In the genomic region with DNA sequence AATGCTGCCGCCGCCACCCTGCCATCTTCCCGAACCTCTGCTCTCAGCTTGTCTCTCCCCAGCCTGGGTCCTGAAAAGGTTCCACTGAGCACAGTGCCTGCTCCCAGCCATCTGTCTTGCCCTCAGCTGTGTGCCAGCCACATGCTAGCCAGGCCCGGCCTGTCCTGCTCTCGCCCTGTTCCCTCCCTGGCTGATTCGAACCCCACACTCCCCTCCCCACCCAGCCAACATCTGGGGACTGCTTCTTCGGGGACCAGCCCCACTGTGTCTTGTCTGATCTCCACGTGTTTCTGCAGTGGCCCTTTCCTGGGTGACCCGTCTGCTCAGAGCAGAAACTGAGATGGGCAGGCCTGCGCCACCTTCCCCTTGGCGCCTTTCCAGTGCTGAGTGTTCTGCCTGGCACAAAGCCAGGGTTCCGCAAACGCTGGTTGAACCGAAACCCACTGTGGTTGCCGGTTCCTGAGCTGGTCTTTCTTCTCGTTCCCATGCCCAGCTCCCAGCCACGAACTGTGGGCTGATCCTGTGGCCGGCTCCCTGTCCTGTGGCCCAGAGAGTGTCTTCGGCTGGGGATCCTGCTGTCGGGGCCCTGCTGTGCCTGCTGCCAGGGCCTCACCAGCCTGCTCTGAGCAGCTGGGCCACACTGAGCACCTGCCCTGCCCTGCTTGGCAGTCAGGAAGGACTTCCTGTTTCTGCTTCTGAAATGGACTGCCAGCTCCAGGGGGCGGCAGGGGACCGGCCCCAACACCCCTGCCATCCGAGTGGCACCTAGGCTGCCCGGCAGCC, we compare ENCODE assay signal across 8 cellular contexts.
DNase-seq lines count a peak whose midpoint lies in the region; ATAC-seq lines count a peak whose summit lies in the region.

No MANE protein-coding gene starts in this region.

- ATAC-seq in GM19025 (IDR thresholded peaks at IDR 0.05; ENCODE audit: low read depth, unreplicated experiment) (peak; percentile 25), naive B cell (ENCODE audit: low read depth in 2 of 2) (peak; percentile 50 to 58)

- no peaks in the 10 kb centered on the region for H3K36me3 Mint-ChIP-seq in naive B cell

- H3K9me3 ChIP-seq in MG63: no peaks in the 10 kb centered on the region

- H3K9me3 Mint-ChIP-seq in naive B cell: no peaks in the 10 kb centered on the region

- H3K27ac Mint-ChIP-seq in naive B cell: peak overlapping the region; percentile 79 to 97 (median 96)

- no peaks in the 10 kb centered on the region for H3K27me3 ChIP-seq in MG63

- DNase-seq in NCI-H1436 (lab: John Stamatoyannopoulos, UW): peak; percentile 75
- DNase-seq in activated CD4-positive, alpha-beta T cell treated with anti-CD3 and anti-CD28 coated beads for 1 hour: peak; percentile 69
- DNase-seq in cerebellum (ENCODE audit: low spot score): peak; percentile 69
- DNase-seq in naive B cell: peak; percentile 85
- DNase-seq in stimulated activated CD8-positive, alpha-beta memory T cell treated with anti-CD3 and anti-CD28 coated beads, Interleukin-7, amount 100 ng/mL, for 48 hours (ENCODE audit: extremely low read depth in 1 of 2, low read depth in 1 of 2): peak; percentile 35 to 59
- no peak for DNase-seq in MG63
- no peak for DNase-seq in SK-N-DZ (ENCODE audit: low spot score)

- H3K4me3 Mint-ChIP-seq in naive B cell: peak overlapping the region; percentile 42 to 88 (median 82)

- peaks cover 79 to 89% (median 83%) of the 10 kb centered on the region in 3 donors for H3K4me1 Mint-ChIP-seq in naive B cell

- H3K36me3 ChIP-seq in MG63: no peaks in the 10 kb centered on the region

- H3K4me3 ChIP-seq in MG63: no peak overlapping the region

- no peaks in the 10 kb centered on the region for H3K27me3 Mint-ChIP-seq in naive B cell

Comparison
In these comparisons a context has a peak if more than half of its experiments do, and no peak if none do; other contexts are left out.
1. DNase-seq: peak in NCI-H1436 (single experiment), activated CD4-positive, alpha-beta T cell treated with anti-CD3 and anti-CD28 coated beads for 1 hour (single experiment), cerebellum (single experiment), naive B cell (single experiment) and stimulated activated CD8-positive, alpha-beta memory T cell treated with anti-CD3 and anti-CD28 coated beads, Interleukin-7, amount 100 ng/mL, for 48 hours (2 of 2); none in MG63 (single experiment) and SK-N-DZ (single experiment).